ENCODE assay signal across 32 cellular contexts in genomic region chr11:104113541-104113940, GRCh38.
"Had no signal": no experiment of that assay in that cellular context is flagged by ENCODE, and none has a peak within 500 bp of the region (broad histone marks: within the 10 kb centered on the region; RNA-seq: fewer than 3 reads in every experiment).

No MANE protein-coding gene starts in this region.

- ATAC-seq: activated naive CD4-positive, alpha-beta T cell treated with anti-CD3 and anti-CD28 coated beads, Interleukin-2, amount 50 U/mL, for 72 hours; activated naive CD8-positive, alpha-beta T cell treated with anti-CD3 and anti-CD28 coated beads, Interleukin-2, amount 50 U/mL, for 24 hours; activated T-cell treated with anti-CD3 and anti-CD28 coated beads, Interleukin-2, amount 50 U/mL, for 4 hours; activated T-cell treated with anti-CD3 and anti-CD28 coated beads, Interleukin-2, amount 50 U/mL, for 72 hours; activated T-helper 17 cell treated with anti-CD3 and anti-CD28 coated beads, Interleukin-2, amount 50 U/mL, for 72 hours; body of pancreas had no signal

- H3K4me1 ChIP-seq: adrenal gland, body of pancreas, breast epithelium had no signal

- H3K27ac ChIP-seq: adrenal gland, ascending aorta, body of pancreas, brain microvascular endothelial cell, breast epithelium, cardiac muscle cell had no signal

- H3K36me3 ChIP-seq: adrenal gland, ascending aorta, brain microvascular endothelial cell, breast epithelium, cardiac muscle cell had no signal

- DNase-seq: activated effector memory CD4-positive, alpha-beta T cell treated with anti-CD3 and anti-CD28 coated beads, Interleukin-2, amount 50 U/mL, for 16 hours; activated effector memory CD4-positive, alpha-beta T cell treated with Interleukin-2 at 50 U/mL for 16 hours; activated gamma-delta T cell; activated gamma-delta T cell treated with Interleukin-2 at 50 U/mL for 16 hours; activated naive CD4-positive, alpha-beta T cell; activated naive CD4-positive, alpha-beta T cell treated with anti-CD3 and anti-CD28 coated beads for 36 hours; activated naive CD4-positive, alpha-beta T cell treated with anti-CD3 and anti-CD28 coated beads, Interleukin-2, amount 10 ng/mL, durations not matched to agents 7 days and 5 days; activated naive CD4-positive, alpha-beta T cell treated with anti-CD3 and anti-CD28 coated beads, Interleukin-2, amount 50 U/mL, for 16 hours; activated naive CD4-positive, alpha-beta T cell treated with Interleukin-2 at 50 U/mL for 16 hours; activated naive CD8-positive, alpha-beta T cell treated with anti-CD3 and anti-CD28 coated beads for 36 hours; activated naive CD8-positive, alpha-beta T cell treated with anti-CD3 and anti-CD28 coated beads, Interleukin-2, amount 10 ng/mL, durations not matched to agents 7 days and 5 days; activated naive CD8-positive, alpha-beta T cell treated with anti-CD3 and anti-CD28 coated beads, Interleukin-2, amount 50 U/mL, for 24 hours; activated T-cell treated with anti-CD3 and anti-CD28 coated beads, Interleukin-2, amount 50 U/mL, for 1 hour; activated T-cell treated with anti-CD3 and anti-CD28 coated beads, Interleukin-2, amount 50 U/mL, for 24 hours; activated T-cell treated with anti-CD3 and anti-CD28 coated beads, Interleukin-2, amount 50 U/mL, for 4 hours; activated T-cell treated with anti-CD3 and anti-CD28 coated beads, Interleukin-2, amount 50 U/mL, for 48 hours; activated T-cell treated with anti-CD3 and anti-CD28 coated beads, Interleukin-2, amount 50 U/mL, for 72 hours; adrenal gland; amniotic stem cell; amygdala; anterior cingulate cortex; aorta; body of pancreas; brain microvascular endothelial cell; caudate nucleus; central memory CD4-positive, alpha-beta T cell; cerebellar nuclear complex had no signal

- H3K27me3 ChIP-seq: adrenal gland, ascending aorta, body of pancreas, brain microvascular endothelial cell, breast epithelium, cardiac muscle cell had no signal

- H3K4me3 ChIP-seq: adrenal gland, ascending aorta, body of pancreas, breast epithelium, cardiac muscle cell had no signal
